In genomic region chr11:114167355-114168085, GRCh38 we compare ENCODE assay signal across 9 cellular contexts.
A peak's percentile ranks its signal among the peaks of the same experiment; 100 is the strongest.
DNase-seq lines count a peak whose midpoint lies in the region; ATAC-seq and TF ChIP-seq lines count a peak whose summit lies in the region.
"Had no signal": no experiment of that assay in that cellular context is flagged by ENCODE, and none has a peak within 500 bp of the region (broad histone marks: within the 10 kb centered on the region; RNA-seq: fewer than 3 reads in every experiment).

No MANE protein-coding gene starts in this region.

- WGBS in ovary, 3 donors, result 50 to 58% (median 55%) methylated on average over 12 of the region's 12 CpGs

- peaks cover 90% of the 10 kb centered on the region for H3K4me1 Mint-ChIP-seq in stimulated activated naive CD8-positive, alpha-beta T cell treated with anti-CD3 and anti-CD28 coated beads, Interleukin-15, Interleukin-2, amounts not matched to agents 100 ng/mL and 50 ng/mL, for 24 hours (ENCODE audit: low read depth)
- peaks cover 78% of the 10 kb centered on the region for H3K4me1 Mint-ChIP-seq in central memory CD8-positive, alpha-beta T cell

- H3K27me3 Mint-ChIP-seq in stimulated activated naive CD8-positive, alpha-beta T cell treated with anti-CD3 and anti-CD28 coated beads, Interleukin-15, Interleukin-2, amounts not matched to agents 100 ng/mL and 50 ng/mL, for 24 hours, result no peaks in the 10 kb centered on the region
- H3K27me3 Mint-ChIP-seq in central memory CD8-positive, alpha-beta T cell, result no peaks in the 10 kb centered on the region

- H3K36me3 ChIP-seq in ovary, result no peaks in the 10 kb centered on the region

- H3K4me3 Mint-ChIP-seq in stimulated activated naive CD8-positive, alpha-beta T cell treated with anti-CD3 and anti-CD28 coated beads, Interleukin-15, Interleukin-2, amounts not matched to agents 100 ng/mL and 50 ng/mL, for 24 hours, result peak overlapping the region; percentile 57
- peak overlapping the region; percentile 36 for H3K4me3 Mint-ChIP-seq in central memory CD8-positive, alpha-beta T cell

- H3K27ac ChIP-seq in ovary, result peak overlapping the region; percentile 65 to 89

- intact Hi-C loops in ovary (cut with DNase I), result no loop called here

- H3K27ac Mint-ChIP-seq in stimulated activated naive CD8-positive, alpha-beta T cell treated with anti-CD3 and anti-CD28 coated beads, Interleukin-15, Interleukin-2, amounts not matched to agents 100 ng/mL and 50 ng/mL, for 24 hours, result peak overlapping the region; percentile 87
- H3K27ac Mint-ChIP-seq in central memory CD8-positive, alpha-beta T cell (ENCODE audit: low read depth), result peak overlapping the region; percentile 33

- no peaks in the 10 kb centered on the region for H3K9me3 Mint-ChIP-seq in stimulated activated naive CD8-positive, alpha-beta T cell treated with anti-CD3 and anti-CD28 coated beads, Interleukin-15, Interleukin-2, amounts not matched to agents 100 ng/mL and 50 ng/mL, for 24 hours
- H3K9me3 Mint-ChIP-seq in central memory CD8-positive, alpha-beta T cell, result no peaks in the 10 kb centered on the region

- H3K4me3 ChIP-seq in ovary, result peak overlapping the region; percentile 2

- H3K27me3 ChIP-seq in ovary, result no peaks in the 10 kb centered on the region

- H3K4me1 ChIP-seq in ovary (ENCODE audit: insufficient read depth), result peaks cover 70% of the 10 kb centered on the region

- no peak for TF ChIP-seq POLR2A in ovary (IDR thresholded peaks at IDR 0.05)

- no peak for ATAC-seq in stimulated activated naive CD8-positive, alpha-beta T cell treated with anti-CD3 and anti-CD28 coated beads, Interleukin-15, Interleukin-2, amounts not matched to agents 100 U/mL and 50 U/mL, for 24 hours
- no peak for ATAC-seq in central memory CD8-positive, alpha-beta T cell (replicated peaks; ENCODE audit: extremely low read depth, poor library complexity, severe bottlenecking)
- ATAC-seq in HG03469 (IDR thresholded peaks at IDR 0.05; ENCODE audit: unreplicated experiment), result no peak

- TF ChIP-seq EP300 in ovary (IDR thresholded peaks at IDR 0.05), result no peak

- H3K36me3 Mint-ChIP-seq in stimulated activated naive CD8-positive, alpha-beta T cell treated with anti-CD3 and anti-CD28 coated beads, Interleukin-15, Interleukin-2, amounts not matched to agents 100 ng/mL and 50 ng/mL, for 24 hours (ENCODE audit: low read depth), result no peaks in the 10 kb centered on the region
- no peaks in the 10 kb centered on the region for H3K36me3 Mint-ChIP-seq in central memory CD8-positive, alpha-beta T cell (ENCODE audit: insufficient read depth)

- DNase-seq in stimulated activated naive CD8-positive, alpha-beta T cell treated with anti-CD3 and anti-CD28 coated beads, Interleukin-15, Interleukin-2, amounts not matched to agents 100 U/mL and 50 U/mL, for 24 hours, result no peak
- DNase-seq in central memory CD8-positive, alpha-beta T cell (ENCODE audit: low spot score in 2 of 2), result no peak
- DNase-seq in ovary, result no peak
- DNase-seq in H4 (ENCODE audit: low spot score), result no peak
- no peak for DNase-seq in putamen (ENCODE audit: low spot score)
- no peak for DNase-seq in dermis blood vessel endothelial cell
- DNase-seq: SHP77 treated with DMSO at 0.1 percent for 48 hours had no signal

- no peak for TF ChIP-seq CTCF in ovary (IDR thresholded peaks at IDR 0.05)

- H3K9me3 ChIP-seq in ovary, result no peaks in the 10 kb centered on the region
